In the genomic region with DNA sequence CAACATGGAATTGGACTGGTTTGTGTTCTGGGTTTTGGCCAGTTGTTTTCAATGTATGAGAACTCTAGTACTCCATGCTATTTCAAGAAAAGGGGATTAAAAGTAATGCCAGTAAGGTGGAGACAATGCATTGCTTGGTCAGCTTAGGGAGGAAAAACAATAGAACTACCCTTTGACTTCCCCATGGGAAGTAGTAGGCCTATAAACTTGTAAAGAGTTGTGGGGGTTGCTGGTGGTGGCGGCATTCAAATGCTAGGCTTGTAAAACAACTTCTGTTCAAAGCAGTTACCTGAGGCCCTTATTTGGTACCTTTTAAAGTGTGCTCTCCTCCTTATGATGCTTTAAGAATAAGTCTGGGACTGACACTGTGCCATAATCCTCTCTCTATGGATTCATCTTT, we compare ENCODE assay signal across 18 cellular contexts. TPM values are rescaled to one million over a fixed set of nuclear protein-coding genes. Genes with fewer than 3 reads are reported as not detected.
DNase-seq lines count a peak whose midpoint lies in the region; ATAC-seq, FAIRE-seq and TF ChIP-seq lines count a peak whose summit lies in the region.
"Had no signal": no experiment of that assay in that cellular context is flagged by ENCODE, and none has a peak within 500 bp of the region (broad histone marks: within the 10 kb centered on the region; RNA-seq: fewer than 3 reads in every experiment).

No MANE protein-coding gene starts in this region.

- in situ Hi-C loops in HAP-1 (cut with MboI; ENCODE audit: low sequenced_read_pairs): no loop called here
- in situ Hi-C loops in ACHN (cut with HindIII; ENCODE audit: low pct_ligation_motif_present, low pct_unique_long_range_greater_than_20kb, low sequenced_read_pairs): no loop called here

- no peak overlapping the region for H2AFZ ChIP-seq in endothelial cell of umbilical vein (ENCODE audit: low read depth, low read length)

- peaks cover 2% of the 10 kb centered on the region for H4K20me1 ChIP-seq in endothelial cell of umbilical vein (replicated peaks; ENCODE audit: control insufficient read depth, extremely low read depth, insufficient read depth, low read length)

- FAIRE-seq in endothelial cell of umbilical vein (lab: Jason Lieb, UNC): no peak
- FAIRE-seq: D721Med, GM12891, HTR-8/SVneo had no signal

- CTCF ChIA-PET in endothelial cell of umbilical vein (lab: Charles Lee): interaction anchor here (2.9 kb wide), 1 partner anchor 9 kb away, joined by 12 read pairs; a partner anchor contains a TSS

- H3K9me3 ChIP-seq in HAP-1 (no peaks in the 10 kb centered on the region), endothelial cell of umbilical vein (replicated peaks; ENCODE audit: control insufficient read depth, insufficient read depth, low read length) (no peaks in the 10 kb centered on the region), prostate gland (no peaks in the 10 kb centered on the region)

- DNase-seq in HAP-1 (ENCODE audit: low spot score in 2 of 2): peak; percentile 62 to 92
- DNase-seq in NB4 (ENCODE audit: low read depth): peak; percentile 9
- DNase-seq in endothelial cell of umbilical vein (ENCODE audit: low read depth, low spot score): peak; percentile 52
- no peak for DNase-seq in prostate gland (ENCODE audit: low spot score)
- DNase-seq in ACHN: no peak
- no peak for DNase-seq in omental fat pad (ENCODE audit: low spot score)
- no peak for DNase-seq in iPS-NIHi11 (ENCODE audit: low spot score)
- DNase-seq: C1 segment of cervical spinal cord, NCI-H1417 treated with DMSO at 0.1 percent for 48 hours, NCI-H187 treated with DMSO at 0.1 percent for 48 hours, NCI-H226, NCI-H524 treated with DMSO at 0.1 percent for 48 hours, PC-3 had no signal

- 48% methylated on average over 1 of the region's 1 CpG for WGBS in prostate gland

- H3K4me1 ChIP-seq in HAP-1: peaks cover 15% of the 10 kb centered on the region
- peaks cover 42% of the 10 kb centered on the region for H3K4me1 ChIP-seq in endothelial cell of umbilical vein (ENCODE audit: control insufficient read depth, extremely low read depth, insufficient read depth, low read length)
- peaks cover 11% of the 10 kb centered on the region for H3K4me1 ChIP-seq in prostate gland (replicated peaks)

- H3K27ac ChIP-seq in endothelial cell of umbilical vein (ENCODE audit: insufficient read depth, low read depth, low read length): no peak overlapping the region
- peak overlapping the region; percentile 6 to 13 for H3K27ac ChIP-seq in prostate gland
- H3K27ac ChIP-seq: HL-60, RWPE1 had no signal

- TF ChIP-seq CTCF in NB4 (IDR thresholded peaks at IDR 0.05; ENCODE audit: low read depth, low read length): no peak
- TF ChIP-seq CTCF in endothelial cell of umbilical vein (IDR thresholded peaks at IDR 0.05; ENCODE audit: extremely low read depth in 1 of 2, insufficient read depth in 1 of 2, low read depth in 1 of 2, low read length in 2 of 2): no peak
- TF ChIP-seq CTCF in prostate gland (IDR thresholded peaks at IDR 0.05): no peak
- TF ChIP-seq CTCF in omental fat pad (IDR thresholded peaks at IDR 0.05): no peak

- TF ChIP-seq POLR2A in NB4 (IDR thresholded peaks at IDR 0.05; ENCODE audit: extremely low read depth, insufficient read length): no peak
- no peak for TF ChIP-seq POLR2A in endothelial cell of umbilical vein (IDR thresholded peaks at IDR 0.05; ENCODE audit: low read depth, low read length)
- TF ChIP-seq POLR2A in prostate gland (IDR thresholded peaks at IDR 0.05): no peak

- H3K4me3 ChIP-seq in HAP-1 (no peak overlapping the region), NB4 (ENCODE audit: low read depth, low read length) (no peak overlapping the region), endothelial cell of umbilical vein (replicated peaks in 1 of 3; ENCODE audit: insufficient read depth in 1 of 3, low read depth in 1 of 3, low read length in 3 of 3) (no peak overlapping the region), prostate gland (no peak overlapping the region)

- H3K79me2 ChIP-seq in endothelial cell of umbilical vein (ENCODE audit: control insufficient read depth, insufficient read depth, low read length): peaks cover 68% of the 10 kb centered on the region

- H3K9ac ChIP-seq in endothelial cell of umbilical vein (replicated peaks; ENCODE audit: extremely low read depth, insufficient read depth, low read length): no peak overlapping the region

- H3K36me3 ChIP-seq in HAP-1 (replicated peaks) (peaks cover 25% of the 10 kb centered on the region), endothelial cell of umbilical vein (ENCODE audit: control insufficient read depth in 2 of 2, extremely low read depth in 1 of 2, insufficient read depth in 2 of 2, low read length in 2 of 2) (peaks cover 13% of the 10 kb centered on the region in 2 experiments), prostate gland (no peaks in the 10 kb centered on the region)

- H3K4me2 ChIP-seq in endothelial cell of umbilical vein (ENCODE audit: insufficient read depth, low read length): peak overlapping the region; percentile 19

- no peak for ATAC-seq in omental fat pad (ENCODE audit: low FRiP score)
- ATAC-seq: PC-3 had no signal

- H3K27me3 ChIP-seq in HAP-1 (ENCODE audit: low read depth): no peaks in the 10 kb centered on the region
- no peaks in the 10 kb centered on the region for H3K27me3 ChIP-seq in endothelial cell of umbilical vein (ENCODE audit: control insufficient read depth in 2 of 2, insufficient read depth in 2 of 2, low read length in 2 of 2)
- no peaks in the 10 kb centered on the region for H3K27me3 ChIP-seq in prostate gland (replicated peaks; ENCODE audit: insufficient read depth)

- POLR2A ChIA-PET in endothelial cell of umbilical vein (lab: Charles Lee): no interaction called here

- dilution Hi-C loops in endothelial cell of umbilical vein (cut with MboI; ENCODE audit: extremely low pct_ligation_motif_present, low sequenced_read_pairs): no loop called here

- BruUV-seq in endothelial cell of umbilical vein (replicated peaks; lab: Mats Ljungman, UMichigan): no TSS peak

- intact Hi-C loops in endothelial cell of umbilical vein (cut with micrococcal nuclease): no loop called here
- intact Hi-C loops in prostate gland (cut with DNase I): no loop called here

- no peaks in the 10 kb centered on the region for H3K9me1 ChIP-seq in endothelial cell of umbilical vein (replicated peaks; ENCODE audit: control insufficient read depth, extremely low read depth, insufficient read depth, low read length)

TF ChIP-seq in endothelial cell of umbilical vein, 7 proteins besides CTCF, POLR2A, EP300 and RAD21:
- TF ChIP-seq MYC (IDR thresholded peaks at IDR 0.05; ENCODE audit: low read depth, low read length): no peak
- TF ChIP-seq JUN (IDR thresholded peaks at IDR 0.05; ENCODE audit: borderline replicate concordance, insufficient read depth, insufficient read length, low read depth): no peak
- no peak for TF ChIP-seq EZH2 (IDR thresholded peaks at IDR 0.05; ENCODE audit: borderline replicate concordance, low read depth, low read length, severe bottlenecking)
- no peak for TF ChIP-seq POLR2AphosphoS5 (IDR thresholded peaks at IDR 0.05; ENCODE audit: insufficient read depth, low read depth, low read length)

RNA-seq across cellular contexts. Expression of a gene that starts 9.4 kb away (rescaled TPM):
- total RNA-seq in endothelial cell of umbilical vein (81.0 and 91.4 TPM in 2 replicates), prostate gland (10 to 100 TPM; 44.0 to 72.0 TPM), omental fat pad (10 to 100 TPM; 47.0 to 89.8 (median 53.7) TPM)
- 47.4 and 56.6 TPM in 2 replicates for polyA plus RNA-seq in endothelial cell of umbilical vein
- polyA plus RNA-seq in endothelial cell of umbilical vein (2011; cell fraction: cytosol; rRNA removed): 58.3 and 59.8 TPM in 2 replicates
- 121 and 129 TPM in 2 replicates for polyA plus RNA-seq in endothelial cell of umbilical vein (2011; cell fraction: nucleus; rRNA removed)
- polyA plus RNA-seq in endothelial cell of umbilical vein (2012): 62.5 and 62.6 TPM in 2 replicates
- polyA minus RNA-seq in endothelial cell of umbilical vein: 114 and 118 TPM in 2 replicates
- 7.2 TPM for polyA minus RNA-seq in endothelial cell of umbilical vein (2011; cell fraction: cytosol; rRNA and poly(A)+ RNA removed)
- 90.0 and 101 TPM in 2 replicates for polyA minus RNA-seq in endothelial cell of umbilical vein (2011; cell fraction: nucleus; rRNA and poly(A)+ RNA removed)

RNA-seq across cellular contexts. Expression of a gene that starts 30.9 kb away (rescaled TPM):
- total RNA-seq in endothelial cell of umbilical vein: 26.1 and 31.7 TPM in 2 replicates
- polyA plus RNA-seq in endothelial cell of umbilical vein: 23.9 and 24.7 TPM in 2 replicates
- polyA plus RNA-seq in endothelial cell of umbilical vein (2011; cell fraction: cytosol; rRNA removed): 29.0 and 29.4 TPM in 2 replicates
- 16.2 and 18.8 TPM in 2 replicates for polyA plus RNA-seq in endothelial cell of umbilical vein (2011; cell fraction: nucleus; rRNA removed)
- 28.9 and 34.0 TPM in 2 replicates for polyA plus RNA-seq in endothelial cell of umbilical vein (2012)
- 16.9 and 18.3 TPM in 2 replicates for polyA minus RNA-seq in endothelial cell of umbilical vein
- polyA minus RNA-seq in endothelial cell of umbilical vein (2011; cell fraction: cytosol; rRNA and poly(A)+ RNA removed): 17.5 TPM
- polyA minus RNA-seq in endothelial cell of umbilical vein (2011; cell fraction: nucleus; rRNA and poly(A)+ RNA removed): 4.4 and 5.0 TPM in 2 replicates
- 10 to 100 TPM; 12.8 to 17.4 TPM for total RNA-seq in prostate gland
- total RNA-seq in omental fat pad: 10 to 100 TPM in 2 of 4 donors, 1 to 10 TPM in 2; 8.5 to 12.0 (median 10.1) TPM

Comparison
In these comparisons a context has a peak if more than half of its experiments do, and no peak if none do; other contexts are left out.
1. DNase-seq: peak in HAP-1 (2 of 2), NB4 (single experiment) and endothelial cell of umbilical vein (single experiment); none in prostate gland (single experiment), ACHN (single experiment), omental fat pad (single experiment) and iPS-NIHi11 (single experiment).